In genomic region chr6:39887692-39888450, GRCh38 we compare ENCODE assay signal across 8 cellular contexts.
DNase-seq lines count a peak whose midpoint lies in the region; TF ChIP-seq lines count a peak whose summit lies in the region.

No MANE protein-coding gene starts in this region.

- H3K36me3 ChIP-seq in brain microvascular endothelial cell (replicated peaks): no peaks in the 10 kb centered on the region

- peak overlapping the region; percentile 97 for H3K27ac ChIP-seq in brain microvascular endothelial cell

- in situ Hi-C loops in brain microvascular endothelial cell (cut with HindIII; ENCODE audit: low pct_ligation_motif_present, low sequenced_read_pairs): no loop called here

- DNase-seq in EH (ENCODE audit: low read depth) (peak; percentile 98), brain microvascular endothelial cell (peak; percentile 95), iPS-NIHi7 (ENCODE audit: extremely low spot score) (peak; percentile 55), retina (peak; percentile 36), NCI-H526 treated with DMSO at 0.1 percent for 48 hours (lab: John Stamatoyannopoulos, UW) (no peak), NCI-H1436 (lab: John Stamatoyannopoulos, UW) (no peak), RKO (ENCODE audit: low spot score) (no peak), UCSD-AML1 (lab: John Stamatoyannopoulos, UW; ENCODE audit: unreplicated experiment) (no peak)

- no peak overlapping the region for H3K4me3 ChIP-seq in brain microvascular endothelial cell (ENCODE audit: low read depth, low read length)

- TF ChIP-seq CTCF in brain microvascular endothelial cell (IDR thresholded peaks at IDR 0.05; ENCODE audit: low read depth, low read length, missing control alignments): no peak

- no peaks in the 10 kb centered on the region for H3K27me3 ChIP-seq in brain microvascular endothelial cell (replicated peaks)

Comparison
In these comparisons a context has a peak if more than half of its experiments do, and no peak if none do; other contexts are left out.
1. DNase-seq: peak in EH (single experiment), brain microvascular endothelial cell (single experiment), iPS-NIHi7 (single experiment) and retina (single experiment); none in NCI-H526 treated with DMSO at 0.1 percent for 48 hours (single experiment), NCI-H1436 (single experiment), RKO (single experiment) and UCSD-AML1 (single experiment).